Comparison of ENCODE assay signal across 8 cellular contexts in the genomic region with DNA sequence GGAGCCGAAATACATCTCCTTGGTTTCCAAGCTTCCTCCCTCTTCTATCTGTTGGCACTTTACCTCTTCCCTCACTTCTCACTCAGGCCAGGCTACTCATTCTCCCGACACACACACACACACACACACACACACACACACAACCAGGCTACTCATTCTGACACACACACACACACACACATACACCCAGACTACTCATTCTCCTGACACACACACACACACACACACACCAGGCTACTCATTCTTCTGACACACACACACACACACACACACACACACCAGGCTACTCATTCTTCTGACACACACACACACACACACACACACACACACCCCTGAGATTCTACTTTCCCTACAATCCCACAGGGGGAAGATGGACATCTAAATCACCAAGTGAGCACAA. TPM values are rescaled to one million over a fixed set of nuclear protein-coding genes. Genes with fewer than 3 reads are reported as not detected.
DNase-seq lines count a peak whose midpoint lies in the region; ATAC-seq, FAIRE-seq and TF ChIP-seq lines count a peak whose summit lies in the region.
"Not testable (repeated sequence)": the region's sequence is repeated elsewhere in the genome, so short reads cannot be mapped to it uniquely, and the experiment has no call there.

No MANE protein-coding gene starts in this region.

- not testable (repeated sequence) for H3K4me3 ChIP-seq in AG09309 (ENCODE audit: control insufficient read depth, low read depth, low read length); SK-N-SH (ENCODE audit: low read depth in 2 of 2, low read length in 1 of 2); GM12878; foreskin fibroblast (ENCODE audit: low read depth in 1 of 2, low read length in 2 of 2); gastrocnemius medialis

- H2AFZ ChIP-seq in SK-N-SH (ENCODE audit: low read depth); GM12878 (ENCODE audit: control insufficient read depth, low read depth, low read length): not testable (repeated sequence)

- not testable (repeated sequence) for H3F3A ChIP-seq in SK-N-SH (replicated peaks; ENCODE audit: insufficient read depth)

- not testable (repeated sequence) for TF ChIP-seq EP300 in SK-N-SH (IDR thresholded peaks at IDR 0.05; ENCODE audit: borderline replicate concordance in 1 of 2, low read depth in 1 of 2, low read length in 1 of 2); GM12878 (IDR thresholded peaks at IDR 0.05; ENCODE audit: borderline replicate concordance in 1 of 2, control insufficient read depth in 1 of 2, low read depth in 2 of 2, low read length in 2 of 2)

- not testable (repeated sequence) for H3K27me3 Mint-ChIP-seq in endothelial cell (ENCODE audit: unreplicated experiment)

- 83% methylated on average over 2 of the region's 2 CpGs for WGBS in SK-N-SH (ENCODE audit: low lambda C conversion rate)
- WGBS in GM12878 (ENCODE audit: insufficient coverage, insufficient replicate concordance, low lambda C conversion rate, missing lambda C conversion rate) = 100% methylated on average over 1 of the region's 2 CpGs

- SMC1A ChIA-PET in GM12878 (lab: Charles Lee; ENCODE audit: uncharacterized antibody, unreplicated experiment) = not testable (repeated sequence)

- H3K4me3 Mint-ChIP-seq in endothelial cell (ENCODE audit: unreplicated experiment) = peak overlapping the region; percentile 66

- CTCF ChIA-PET in SK-N-SH (lab: Yijun Ruan, JAX) (interaction anchor here (0.8 kb wide), 1 partner anchor 192 kb away, joined by 3 read pairs; no protein-coding TSS in a partner anchor), GM12878 (lab: Yijun Ruan, JAX) (interaction anchor here (1.1 to 1.3 kb wide), 2 partner anchors 138 to 178 kb away, joined by 3 to 4 read pairs; no protein-coding TSS in a partner anchor)

- H3K9ac ChIP-seq in SK-N-SH; GM12878 (ENCODE audit: control insufficient read depth, insufficient read depth, low read length): not testable (repeated sequence)

- H4K20me1 ChIP-seq in SK-N-SH (ENCODE audit: insufficient read depth); GM12878 (ENCODE audit: control insufficient read depth, insufficient read depth): not testable (repeated sequence)

- not testable (repeated sequence) for TF ChIP-seq POLR2A in GM12878 (IDR thresholded peaks at IDR 0.05; ENCODE audit: low read depth, low read length); gastrocnemius medialis (IDR thresholded peaks at IDR 0.05)

- POLR2A ChIA-PET in SK-N-SH (lab: Yijun Ruan, JAX); GM12878 (lab: Charles Lee): not testable (repeated sequence)

- H3K36me3 ChIP-seq in SK-N-SH (replicated peaks in 1 of 2; ENCODE audit: control insufficient read depth in 1 of 2, insufficient read depth in 2 of 2, low read length in 1 of 2) = peaks cover 30 to 49% of the 10 kb centered on the region in 2 experiments
- H3K36me3 ChIP-seq in GM12878 (ENCODE audit: control insufficient read depth in 2 of 2, insufficient read depth in 2 of 2, low read length in 1 of 2) = peaks cover 8 to 31% of the 10 kb centered on the region in 2 experiments
- H3K36me3 ChIP-seq in gastrocnemius medialis = peaks cover 0 to 35% of the 10 kb centered on the region in 2 donors

- H3K4me1 ChIP-seq in SK-N-SH (ENCODE audit: control insufficient read depth in 1 of 2, insufficient read depth in 2 of 2, low read depth in 1 of 2, low read length in 1 of 2) (peaks cover 0 to 22% of the 10 kb centered on the region in 2 experiments; a peak in 1 of 4 replicates), gastrocnemius medialis (peaks cover 20 to 34% of the 10 kb centered on the region in 2 donors)
- not testable (repeated sequence) for H3K4me1 ChIP-seq in GM12878 (ENCODE audit: control insufficient read depth, insufficient read depth, low read length)

- not testable (repeated sequence) for FAIRE-seq in GM12878 (lab: Jason Lieb, UNC)

- peak overlapping the region; percentile 76 for H3K27ac Mint-ChIP-seq in endothelial cell (ENCODE audit: unreplicated experiment)

- not testable (repeated sequence) for H3K4me2 ChIP-seq in SK-N-SH; GM12878 (ENCODE audit: control insufficient read depth, insufficient read depth)

- not testable (repeated sequence) for BruUV-seq in GM12878 (replicated peaks; lab: Mats Ljungman, UMichigan)

- peaks cover 41% of the 10 kb centered on the region for H3K4me1 Mint-ChIP-seq in endothelial cell (ENCODE audit: unreplicated experiment)

- H3K36me3 Mint-ChIP-seq in endothelial cell (ENCODE audit: low read depth, unreplicated experiment) = peaks cover 48% of the 10 kb centered on the region

- not testable (repeated sequence) for H3K9me3 Mint-ChIP-seq in endothelial cell (ENCODE audit: unreplicated experiment)

- RAD21 ChIA-PET in GM12878 (lab: Charles Lee; ENCODE audit: unreplicated experiment) = not testable (repeated sequence)

- TF ChIP-seq CTCF in AG09309 (IDR thresholded peaks at IDR 0.05; ENCODE audit: control insufficient read depth, insufficient read depth, low read depth, low read length, missing control alignments); SK-N-SH (IDR thresholded peaks at IDR 0.05); GM12878 (IDR thresholded peaks at IDR 0.05 in 2 of 3, conservative IDR thresholded peaks at IDR 0.05 in 1 of 3; ENCODE audit: control insufficient read depth in 2 of 3, extremely low read depth in 1 of 3, insufficient read depth in 1 of 3, low read depth in 3 of 3, low read length in 3 of 3); endothelial cell (IDR thresholded peaks at IDR 0.05; ENCODE audit: unreplicated experiment); foreskin fibroblast (IDR thresholded peaks at IDR 0.05; ENCODE audit: low read depth, low read length); gastrocnemius medialis (IDR thresholded peaks at IDR 0.05 in 4 of 5, conservative IDR thresholded peaks at IDR 0.05 in 1 of 5): not testable (repeated sequence)

- intact Hi-C loops in GM12878 (cut with micrococcal nuclease; ENCODE audit: unreplicated experiment); gastrocnemius medialis (cut with DNase I; ENCODE audit: low total_unique reads): not testable (repeated sequence)

- TF ChIP-seq RAD21 in SK-N-SH (IDR thresholded peaks at IDR 0.05; ENCODE audit: low read length); GM12878 (IDR thresholded peaks at IDR 0.05; ENCODE audit: insufficient read depth, low read depth, low read length): not testable (repeated sequence)

- DNase-seq in AG09309 (ENCODE audit: low read depth) (peak; percentile 86), HCEC 1CT (peak; percentile 8), endothelial cell (ENCODE audit: low spot score) (peak; percentile 63), foreskin fibroblast (peak; percentile 80 to 85), lung microvascular endothelial cell (ENCODE audit: low read depth in 2 of 2) (peak; percentile 71 to 88)
- DNase-seq in SK-N-SH; GM12878 (ENCODE audit: low read depth, low spot score); gastrocnemius medialis: not testable (repeated sequence)

- H3K79me2 ChIP-seq in SK-N-SH (ENCODE audit: insufficient read depth); GM12878 (ENCODE audit: control insufficient read depth, insufficient read depth, low read length): not testable (repeated sequence)

- not testable (repeated sequence) for H3K27me3 ChIP-seq in SK-N-SH (ENCODE audit: insufficient read depth); GM12878 (replicated peaks in 1 of 2; ENCODE audit: control insufficient read depth in 2 of 2, insufficient read depth in 2 of 2, low read length in 1 of 2); gastrocnemius medialis

- ATAC-seq in GM12878, gastrocnemius medialis: not testable (repeated sequence)

- not testable (repeated sequence) for H3K9me2 ChIP-seq in SK-N-SH

- in situ Hi-C loops in GM12878 (cut with MboI); gastrocnemius medialis (cut with MboI; ENCODE audit: low sequenced_read_pairs in 4 of 4): not testable (repeated sequence)

- H3K9me3 ChIP-seq in SK-N-SH; GM12878 (replicated peaks; ENCODE audit: control insufficient read depth, insufficient read depth, low read length); gastrocnemius medialis: not testable (repeated sequence)

- not testable (repeated sequence) for H3K27ac ChIP-seq in SK-N-SH (ENCODE audit: low read depth in 2 of 2, low read length in 1 of 2); GM12878 (ENCODE audit: control insufficient read depth, insufficient read depth)
- H3K27ac ChIP-seq in gastrocnemius medialis = peak overlapping the region in 3 of 4 donors; percentile 14 to 90 (median 88)

RNA-seq across cellular contexts. Expression of gene ASCC2, which starts 10.4 kb away (rescaled TPM):
- polyA plus RNA-seq in SK-N-SH (2012; rRNA removed) = 78.6 and 82.0 TPM in 2 replicates
- polyA plus RNA-seq in SK-N-SH (2012; cell fraction: cytosol; rRNA removed) = 42.9 and 56.0 TPM in 2 replicates
- polyA plus RNA-seq in SK-N-SH (2012; cell fraction: nucleus; rRNA removed) = 129 and 131 TPM in 2 replicates
- 109 and 129 TPM in 2 replicates for total RNA-seq in GM12878 (2013; cell fraction: nucleolus; rRNA removed)
- 37.4 and 47.0 TPM in 2 replicates for total RNA-seq in GM12878 (2014; rRNA removed)
- total RNA-seq in GM12878 (2014; rRNA removed; fragmentation: Illumina TruSeq; extraction: Trizol) = 38.3 and 39.1 TPM in 2 replicates
- total RNA-seq in GM12878 (2021) = 62.1 and 67.9 TPM in 2 replicates
- polyA plus RNA-seq in GM12878 (2011; ENCODE audit: low read depth) = 30.0 TPM
- polyA plus RNA-seq in GM12878 (2011; rRNA removed) = 27.1 and 53.0 TPM in 2 replicates
- 60.6 and 63.1 TPM in 2 replicates for polyA plus RNA-seq in GM12878 (2011; cell fraction: cytosol; rRNA removed)
- polyA plus RNA-seq in GM12878 (2011; cell fraction: nucleus; rRNA removed) = 87.3 and 103 TPM in 2 replicates
- polyA plus RNA-seq in GM12878 (2012) = 42.4 and 48.3 TPM in 2 replicates
- polyA plus RNA-seq in GM12878 (2014; fragmentation: Illumina TruSeq; extraction: Trizol) = 51.0 and 60.1 TPM in 2 replicates
- polyA plus RNA-seq in GM12878 (2014; fragmentation: Nextera tagmentation; extraction: Ambion mirVana) = 1 to 10 TPM; 5.3 to 6.4 TPM
- polyA plus RNA-seq in GM12878 (2014; rRNA removed) = 60.7 and 61.9 TPM in 2 replicates
- 10 to 100 TPM; 89.0 to 91.4 TPM for polyA plus RNA-seq in GM12878 (2016; fragmentation: Nextera tagmentation; extraction: Ambion mirVana)
- 63.0 and 100 TPM in 2 replicates for polyA minus RNA-seq in GM12878 (2011; rRNA and poly(A)+ RNA removed)
- 22.6 and 28.3 TPM in 2 replicates for polyA minus RNA-seq in GM12878 (2011; cell fraction: cytosol; rRNA and poly(A)+ RNA removed)
- 49.1 and 96.4 TPM in 2 replicates for polyA minus RNA-seq in GM12878 (2011; cell fraction: nucleus; rRNA and poly(A)+ RNA removed)
- 85.5 TPM for total RNA-seq in endothelial cell (ENCODE audit: unreplicated experiment)
- 18.1 and 23.0 TPM in 2 replicates for total RNA-seq in lung microvascular endothelial cell
- 10 to 100 TPM; 26.4 to 45.2 (median 35.6) TPM for total RNA-seq in gastrocnemius medialis

RNA-seq across cellular contexts. Expression of gene MTMR3, which starts 55.3 kb away (rescaled TPM):
- polyA plus RNA-seq in SK-N-SH (2012; rRNA removed) = 20.4 and 26.0 TPM in 2 replicates
- polyA plus RNA-seq in SK-N-SH (2012; cell fraction: cytosol; rRNA removed) = 10.1 and 11.9 TPM in 2 replicates
- 97.2 and 107 TPM in 2 replicates for polyA plus RNA-seq in SK-N-SH (2012; cell fraction: nucleus; rRNA removed)
- 117 and 123 TPM in 2 replicates for total RNA-seq in GM12878 (2013; cell fraction: nucleolus; rRNA removed)
- 11.2 and 13.5 TPM in 2 replicates for total RNA-seq in GM12878 (2014; rRNA removed)
- 8.7 and 9.0 TPM in 2 replicates for total RNA-seq in GM12878 (2014; rRNA removed; fragmentation: Illumina TruSeq; extraction: Trizol)
- 17.5 and 23.7 TPM in 2 replicates for total RNA-seq in GM12878 (2021)
- 7.3 TPM for polyA plus RNA-seq in GM12878 (2011; ENCODE audit: low read depth)
- 15.6 and 23.6 TPM in 2 replicates for polyA plus RNA-seq in GM12878 (2011; rRNA removed)
- polyA plus RNA-seq in GM12878 (2011; cell fraction: cytosol; rRNA removed) = 16.2 and 19.9 TPM in 2 replicates
- 99.0 and 124 TPM in 2 replicates for polyA plus RNA-seq in GM12878 (2011; cell fraction: nucleus; rRNA removed)
- 11.0 and 11.9 TPM in 2 replicates for polyA plus RNA-seq in GM12878 (2012)
- polyA plus RNA-seq in GM12878 (2014; fragmentation: Illumina TruSeq; extraction: Trizol) = 9.6 and 14.2 TPM in 2 replicates
- 1 to 10 TPM; 1.4 to 1.9 TPM for polyA plus RNA-seq in GM12878 (2014; fragmentation: Nextera tagmentation; extraction: Ambion mirVana)
- 13.1 and 13.8 TPM in 2 replicates for polyA plus RNA-seq in GM12878 (2014; rRNA removed)
- 1 to 10 TPM; 9.6 to 9.9 TPM for polyA plus RNA-seq in GM12878 (2016; fragmentation: Nextera tagmentation; extraction: Ambion mirVana)
- polyA minus RNA-seq in GM12878 (2011; rRNA and poly(A)+ RNA removed) = 37.7 and 44.5 TPM in 2 replicates
- 9.6 and 12.4 TPM in 2 replicates for polyA minus RNA-seq in GM12878 (2011; cell fraction: cytosol; rRNA and poly(A)+ RNA removed)
- polyA minus RNA-seq in GM12878 (2011; cell fraction: nucleus; rRNA and poly(A)+ RNA removed) = 22.4 and 46.2 TPM in 2 replicates
- total RNA-seq in endothelial cell (ENCODE audit: unreplicated experiment) = 39.1 TPM
- total RNA-seq in lung microvascular endothelial cell = 16.8 and 28.4 TPM in 2 replicates
- 10 to 100 TPM; 36.6 to 42.1 (median 37.1) TPM for total RNA-seq in gastrocnemius medialis
